Comparison of ENCODE assay signal across 12 cellular contexts in genomic region chr15:22224241-22224671, GRCh38.
A peak's percentile ranks its signal among the peaks of the same experiment; 100 is the strongest.
DNase-seq lines count a peak whose midpoint lies in the region; ATAC-seq, FAIRE-seq and TF ChIP-seq lines count a peak whose summit lies in the region.
"Had no signal": no experiment of that assay in that cellular context is flagged by ENCODE, and none has a peak within 500 bp of the region (broad histone marks: within the 10 kb centered on the region; RNA-seq: fewer than 3 reads in every experiment).

No MANE protein-coding gene starts in this region.

- H3K27me3 Mint-ChIP-seq in CD4-positive, alpha-beta memory T cell: no peaks in the 10 kb centered on the region
- H3K27me3 Mint-ChIP-seq in T-helper 1 cell treated with Interleukin-12 subunit alpha and Interleukin-12 subunit beta and Interleukin-4 antibody, amounts not matched to agents 30 μg/mL and 1 μg/mL, for 36 hours (ENCODE audit: low read depth): no peaks in the 10 kb centered on the region

- POLR2A ChIA-PET in CD4-positive, alpha-beta memory T cell (lab: Charles Lee; ENCODE audit: partially characterized antibody): no interaction called here

- no peak for FAIRE-seq in urothelium cell line (lab: Jason Lieb, UNC)

- no peak overlapping the region for H3K4me3 ChIP-seq in CD4-positive, alpha-beta memory T cell (ENCODE audit: low read length in 2 of 2)
- H3K4me3 ChIP-seq: lower lobe of right lung had no signal

- H3K27me3 ChIP-seq in CD4-positive, alpha-beta memory T cell (ENCODE audit: insufficient read depth, low read length): no peaks in the 10 kb centered on the region

- H3K4me1 ChIP-seq in CD4-positive, alpha-beta memory T cell (ENCODE audit: insufficient read depth, low read length): peaks cover 26% of the 10 kb centered on the region
- H3K4me1 ChIP-seq: lower lobe of right lung had no signal

- CTCF ChIA-PET in CD4-positive, alpha-beta memory T cell (lab: Charles Lee; ENCODE audit: partially characterized antibody): interaction anchor here (0.9 to 9.0 kb wide), 4 partner anchors 25 to 1866 kb away, joined by 3 to 200 read pairs (median 10); no protein-coding TSS in a partner anchor

- no peaks in the 10 kb centered on the region for H3K9me3 Mint-ChIP-seq in CD4-positive, alpha-beta memory T cell
- H3K9me3 Mint-ChIP-seq in T-helper 1 cell treated with Interleukin-12 subunit alpha and Interleukin-12 subunit beta and Interleukin-4 antibody, amounts not matched to agents 30 μg/mL and 1 μg/mL, for 36 hours: no peaks in the 10 kb centered on the region

- peak overlapping the region in 3 of 8 donors; percentile 2 to 55 (median 22) for H3K4me3 Mint-ChIP-seq in CD4-positive, alpha-beta memory T cell
- no peak overlapping the region for H3K4me3 Mint-ChIP-seq in T-helper 1 cell treated with Interleukin-12 subunit alpha and Interleukin-12 subunit beta and Interleukin-4 antibody, amounts not matched to agents 30 μg/mL and 1 μg/mL, for 36 hours

- intact Hi-C loops in CD4-positive, alpha-beta memory T cell (cut with micrococcal nuclease): no loop called here

- peak; percentile 76 for ATAC-seq in left lobe of liver
- no peak for ATAC-seq in HG02981 (IDR thresholded peaks at IDR 0.05; ENCODE audit: unreplicated experiment)

- no peak overlapping the region for H3K27ac ChIP-seq in CD4-positive, alpha-beta memory T cell (ENCODE audit: low read depth, low read length)
- H3K27ac ChIP-seq: lower lobe of right lung had no signal

- H3K4me1 Mint-ChIP-seq in CD4-positive, alpha-beta memory T cell: peaks cover 18 to 38% (median 32%) of the 10 kb centered on the region in 4 donors
- peaks cover 28% of the 10 kb centered on the region for H3K4me1 Mint-ChIP-seq in T-helper 1 cell treated with Interleukin-12 subunit alpha and Interleukin-12 subunit beta and Interleukin-4 antibody, amounts not matched to agents 30 μg/mL and 1 μg/mL, for 36 hours (ENCODE audit: low read depth)

- H3K36me3 ChIP-seq in CD4-positive, alpha-beta memory T cell (ENCODE audit: insufficient read depth, low read length): no peaks in the 10 kb centered on the region
- H3K36me3 ChIP-seq: lower lobe of right lung had no signal

- H3K36me3 Mint-ChIP-seq in CD4-positive, alpha-beta memory T cell: no peaks in the 10 kb centered on the region
- H3K36me3 Mint-ChIP-seq in T-helper 1 cell treated with Interleukin-12 subunit alpha and Interleukin-12 subunit beta and Interleukin-4 antibody, amounts not matched to agents 30 μg/mL and 1 μg/mL, for 36 hours (ENCODE audit: low read depth): no peaks in the 10 kb centered on the region

- H3K27ac Mint-ChIP-seq in CD4-positive, alpha-beta memory T cell: peak overlapping the region in 4 of 7 donors; percentile 0 to 92 (median 30)
- peak overlapping the region; percentile 33 for H3K27ac Mint-ChIP-seq in T-helper 1 cell treated with Interleukin-12 subunit alpha and Interleukin-12 subunit beta and Interleukin-4 antibody, amounts not matched to agents 30 μg/mL and 1 μg/mL, for 36 hours

- TF ChIP-seq CTCF in GM12873 (IDR thresholded peaks at IDR 0.05; ENCODE audit: insufficient read depth, low read depth, low read length, missing control alignments): peak; percentile 12

- H3K9me3 ChIP-seq in CD4-positive, alpha-beta memory T cell (ENCODE audit: control insufficient read depth in 1 of 2, low read length in 2 of 2): no peaks in the 10 kb centered on the region
- H3K9me3 ChIP-seq: lower lobe of right lung had no signal

- peak in 1 of 5 donors; percentile 22 for DNase-seq in CD4-positive, alpha-beta memory T cell
- DNase-seq in left lobe of liver (ENCODE audit: low spot score) (peak; percentile 61), urothelium cell line (ENCODE audit: low spot score) (no peak), amygdala (lab: John Stamatoyannopoulos, UW) (no peak)
- DNase-seq: COR-L47, cortex of kidney, lower lobe of right lung, NCI-H1105, NCI-H226 had no signal
